ENCODE assay signal across 29 cellular contexts in genomic region chr14:78175412-78175811, GRCh38.
"Had no signal": no experiment of that assay in that cellular context is flagged by ENCODE, and none has a peak within 500 bp of the region (broad histone marks: within the 10 kb centered on the region; RNA-seq: fewer than 3 reads in every experiment).

No MANE protein-coding gene starts in this region.

- H3K4me3 ChIP-seq: stomach, suprapubic skin, testis, thoracic aorta, thyroid gland, tibial artery, tibial nerve, transverse colon, upper lobe of left lung, upper lobe of right lung, uterus, vagina had no signal

- H3K4me1 Mint-ChIP-seq: stimulated activated effector memory CD8-positive, alpha-beta T cell treated with anti-CD3 and anti-CD28 coated beads, Interleukin-12 subunit alpha, Interleukin-12 subunit beta, amount 100 ng/mL, for 72 hours; stimulated activated memory B cell treated with anti-CD40 and anti-IgM and Interleukin-4, amounts not matched to agents 10 μg/mL and 1 μg/mL and 100 μg/mL, for 72 hours; stimulated activated naive B cell treated with anti-CD40 and anti-IgM and Interleukin-4, amounts not matched to agents 10 μg/mL and 1 μg/mL and 100 μg/mL, for 72 hours; stimulated activated naive CD8-positive, alpha-beta T cell treated with anti-CD3 and anti-CD28 coated beads, Interleukin-15, amount 100 ng/mL, for 72 hours had no signal

- H3K27ac ChIP-seq: stomach, suprapubic skin, testis, thoracic aorta, thyroid gland, tibial artery, tibial nerve, transverse colon, upper lobe of left lung, upper lobe of right lung, uterus, vagina had no signal

- H3K36me3 ChIP-seq: stomach, suprapubic skin, thoracic aorta, thyroid gland, tibial artery, tibial nerve, transverse colon, upper lobe of left lung, upper lobe of right lung, uterus, vagina had no signal

- H3K27ac Mint-ChIP-seq: stimulated activated effector memory CD8-positive, alpha-beta T cell treated with anti-CD3 and anti-CD28 coated beads, Interleukin-12 subunit alpha, Interleukin-12 subunit beta, amount 100 ng/mL, for 72 hours; stimulated activated memory B cell treated with anti-CD40 and anti-IgM and Interleukin-4, amounts not matched to agents 10 μg/mL and 1 μg/mL and 100 μg/mL, for 72 hours; stimulated activated naive B cell treated with anti-CD40 and anti-IgM and Interleukin-4, amounts not matched to agents 10 μg/mL and 1 μg/mL and 100 μg/mL, for 72 hours; stimulated activated naive CD8-positive, alpha-beta T cell treated with anti-CD3 and anti-CD28 coated beads, Interleukin-15, amount 100 ng/mL, for 72 hours; stimulated activated naive CD8-positive, alpha-beta T cell treated with anti-CD3 and anti-CD28 coated beads, Interleukin-15, Interleukin-2, amounts not matched to agents 100 ng/mL and 50 ng/mL, for 24 hours; type B pancreatic cell had no signal

- DNase-seq: stimulated activated CD4-positive, alpha-beta T cell treated with anti-CD3 and anti-CD28 coated beads, Interleukin-2, amount 100 ng/mL, for 48 hours; stimulated activated CD4-positive, alpha-beta T cell treated with anti-CD3 and anti-CD28 coated beads, Interleukin-4, amount 100 ng/mL, for 1 hour; stimulated activated CD4-positive, alpha-beta T cell treated with anti-CD3 and anti-CD28 coated beads, Interleukin-4, amount 100 ng/mL, for 24 hours; stimulated activated CD4-positive, alpha-beta T cell treated with anti-CD3 and anti-CD28 coated beads, Interleukin-4, amount 100 ng/mL, for 4 hours; stimulated activated CD8-positive, alpha-beta memory T cell treated with anti-CD3 and anti-CD28 coated beads, Interleukin-4, amount 100 ng/mL, for 48 hours; stimulated activated naive B cell treated with anti-CD40 and anti-IgM and Interleukin-4, amounts not matched to agents 10 μg/mL and 1 μg/mL and 100 μg/mL, for 72 hours; stimulated activated naive CD4-positive, alpha-beta T cell; stimulated activated naive CD4-positive, alpha-beta T cell treated with Interleukin-2 at 50 U/mL for 16 hours; stimulated activated naive CD8-positive, alpha-beta T cell treated with anti-CD3 and anti-CD28 coated beads, Interleukin-15, amount 100 ng/mL, for 72 hours; stimulated activated naive CD8-positive, alpha-beta T cell treated with anti-CD3 and anti-CD28 coated beads, Interleukin-15, Interleukin-2, amounts not matched to agents 100 U/mL and 50 U/mL, for 24 hours; stomach; substantia nigra; testis; thyroid gland; tibial artery; transverse colon; trophoblast cell; upper lobe of right lung; uterus had no signal

- ATAC-seq: stimulated activated effector memory CD8-positive, alpha-beta T cell treated with anti-CD3 and anti-CD28 coated beads, Interleukin-12 subunit alpha, Interleukin-12 subunit beta, amount 100 ng/mL, for 72 hours; stimulated activated memory B cell treated with anti-CD40 and anti-IgM and Interleukin-4, amounts not matched to agents 10 μg/mL and 1 μg/mL and 100 μg/mL, for 72 hours; stimulated activated naive B cell treated with anti-CD40 and anti-IgM and Interleukin-4, amounts not matched to agents 10 μg/mL and 1 μg/mL and 100 μg/mL, for 72 hours; stimulated activated naive CD8-positive, alpha-beta T cell treated with anti-CD3 and anti-CD28 coated beads, Interleukin-15, amount 100 ng/mL, for 72 hours; stimulated activated naive CD8-positive, alpha-beta T cell treated with anti-CD3 and anti-CD28 coated beads, Interleukin-15, Interleukin-2, amounts not matched to agents 100 U/mL and 50 U/mL, for 24 hours; upper lobe of right lung had no signal

- H3K9me3 Mint-ChIP-seq: stimulated activated effector memory CD8-positive, alpha-beta T cell treated with anti-CD3 and anti-CD28 coated beads, Interleukin-12 subunit alpha, Interleukin-12 subunit beta, amount 100 ng/mL, for 72 hours; stimulated activated naive CD8-positive, alpha-beta T cell treated with anti-CD3 and anti-CD28 coated beads, Interleukin-15, Interleukin-2, amounts not matched to agents 100 ng/mL and 50 ng/mL, for 24 hours; type B pancreatic cell had no signal

- H3K4me1 ChIP-seq: suprapubic skin, testis, thyroid gland, tibial artery, tibial nerve, upper lobe of right lung, uterus, vagina had no signal

- H3K4me3 Mint-ChIP-seq: stimulated activated effector memory CD8-positive, alpha-beta T cell treated with anti-CD3 and anti-CD28 coated beads, Interleukin-12 subunit alpha, Interleukin-12 subunit beta, amount 100 ng/mL, for 72 hours; stimulated activated memory B cell treated with anti-CD40 and anti-IgM and Interleukin-4, amounts not matched to agents 10 μg/mL and 1 μg/mL and 100 μg/mL, for 72 hours; stimulated activated naive B cell treated with anti-CD40 and anti-IgM and Interleukin-4, amounts not matched to agents 10 μg/mL and 1 μg/mL and 100 μg/mL, for 72 hours; stimulated activated naive CD8-positive, alpha-beta T cell treated with anti-CD3 and anti-CD28 coated beads, Interleukin-15, amount 100 ng/mL, for 72 hours; stimulated activated naive CD8-positive, alpha-beta T cell treated with anti-CD3 and anti-CD28 coated beads, Interleukin-15, Interleukin-2, amounts not matched to agents 100 ng/mL and 50 ng/mL, for 24 hours; type B pancreatic cell had no signal

- H3K36me3 Mint-ChIP-seq: stimulated activated effector memory CD8-positive, alpha-beta T cell treated with anti-CD3 and anti-CD28 coated beads, Interleukin-12 subunit alpha, Interleukin-12 subunit beta, amount 100 ng/mL, for 72 hours; stimulated activated memory B cell treated with anti-CD40 and anti-IgM and Interleukin-4, amounts not matched to agents 10 μg/mL and 1 μg/mL and 100 μg/mL, for 72 hours; stimulated activated naive B cell treated with anti-CD40 and anti-IgM and Interleukin-4, amounts not matched to agents 10 μg/mL and 1 μg/mL and 100 μg/mL, for 72 hours; type B pancreatic cell had no signal

- H3K9me3 ChIP-seq: stomach, suprapubic skin, testis, thoracic aorta, thyroid gland, tibial artery, tibial nerve, transverse colon, upper lobe of left lung, upper lobe of right lung, uterus, vagina had no signal

- H3K27me3 Mint-ChIP-seq: stimulated activated memory B cell treated with anti-CD40 and anti-IgM and Interleukin-4, amounts not matched to agents 10 μg/mL and 1 μg/mL and 100 μg/mL, for 72 hours had no signal

- FAIRE-seq: urothelium cell line had no signal

- H3K27me3 ChIP-seq: testis, thyroid gland, tibial nerve, transverse colon, upper lobe of left lung, upper lobe of right lung, uterus, vagina had no signal
